Comparison of ENCODE assay signal across 9 cellular contexts in genomic region chr5:158943057-158943456, GRCh38.
DNase-seq lines count a peak whose midpoint lies in the region; ATAC-seq, FAIRE-seq and TF ChIP-seq lines count a peak whose summit lies in the region.
"Had no signal": no experiment of that assay in that cellular context is flagged by ENCODE, and none has a peak within 500 bp of the region (broad histone marks: within the 10 kb centered on the region; RNA-seq: fewer than 3 reads in every experiment).

No MANE protein-coding gene starts in this region.

- H3K27ac ChIP-seq in osteoblast (ENCODE audit: low read depth, low read length) = peak overlapping the region; percentile 63

- H3K27me3 ChIP-seq in bronchial epithelial cell (ENCODE audit: control insufficient read depth, insufficient read depth, low read length) (no peaks in the 10 kb centered on the region), osteoblast (ENCODE audit: insufficient read depth, low read length) (no peaks in the 10 kb centered on the region)

- H3K4me2 ChIP-seq in osteoblast (ENCODE audit: insufficient read depth, low read length) = peak overlapping the region; percentile 0

- H3K9me3 ChIP-seq in osteoblast (ENCODE audit: low read depth, low read length) = no peaks in the 10 kb centered on the region

- H3K27ac Mint-ChIP-seq in natural killer cell treated with Interleukin-12 subunit alpha and Interleukin-12 subunit beta and Interleukin-15 and Interleukin-18, amount 100 ng/mL, for 72 hours = no peak overlapping the region

- H3K4me3 Mint-ChIP-seq in natural killer cell treated with Interleukin-12 subunit alpha and Interleukin-12 subunit beta and Interleukin-15 and Interleukin-18, amount 100 ng/mL, for 72 hours = no peak overlapping the region

- no peaks in the 10 kb centered on the region for H3K36me3 Mint-ChIP-seq in natural killer cell treated with Interleukin-12 subunit alpha and Interleukin-12 subunit beta and Interleukin-15 and Interleukin-18, amount 100 ng/mL, for 72 hours

- no peak overlapping the region for H2AFZ ChIP-seq in osteoblast (ENCODE audit: low read length)

- H3K27me3 Mint-ChIP-seq in natural killer cell treated with Interleukin-12 subunit alpha and Interleukin-12 subunit beta and Interleukin-15 and Interleukin-18, amount 100 ng/mL, for 72 hours = peaks cover 3 to 18% of the 10 kb centered on the region in 2 donors

- peaks cover 23% of the 10 kb centered on the region for H3K4me1 ChIP-seq in osteoblast (ENCODE audit: insufficient read depth, low read length)

- H3K36me3 ChIP-seq in bronchial epithelial cell (ENCODE audit: control insufficient read depth, insufficient read depth, low read length) = no peaks in the 10 kb centered on the region
- peaks cover 4% of the 10 kb centered on the region for H3K36me3 ChIP-seq in osteoblast (ENCODE audit: insufficient read depth, low read length)

- H3K4me3 ChIP-seq in bronchial epithelial cell (ENCODE audit: low read depth, low read length) (no peak overlapping the region), osteoblast (ENCODE audit: insufficient read depth, low read length) (no peak overlapping the region)

- no peaks in the 10 kb centered on the region for H4K20me1 ChIP-seq in osteoblast (ENCODE audit: insufficient read depth, low read length)

- peak; percentile 92 for DNase-seq in ELR (ENCODE audit: low read depth)
- peak; percentile 96 for DNase-seq in HT1080 (ENCODE audit: low read depth)
- peak; percentile 97 for DNase-seq in bronchial epithelial cell (ENCODE audit: low read depth)
- peak; percentile 77 for DNase-seq in osteoblast (ENCODE audit: insufficient read length, low spot score, missing footprints)
- DNase-seq in natural killer cell treated with Interleukin-12 subunit alpha and Interleukin-12 subunit beta and Interleukin-15 and Interleukin-18, amount 100 ng/mL, for 72 hours (ENCODE audit: low spot score) = no peak
- DNase-seq in NCI-H1105 (lab: John Stamatoyannopoulos, UW) = no peak
- DNase-seq in OCI-M2 (lab: John Stamatoyannopoulos, UW; ENCODE audit: unreplicated experiment) = no peak
- DNase-seq in NCI-H1436 (lab: John Stamatoyannopoulos, UW) = no peak
- DNase-seq: stimulated activated CD4-positive, alpha-beta T cell treated with anti-CD3 and anti-CD28 coated beads, Interleukin-1b, Interleukin-23, amount 100 ng/mL, for 48 hours had no signal

- H3K9me3 Mint-ChIP-seq in natural killer cell treated with Interleukin-12 subunit alpha and Interleukin-12 subunit beta and Interleukin-15 and Interleukin-18, amount 100 ng/mL, for 72 hours = no peaks in the 10 kb centered on the region

- FAIRE-seq in bronchial epithelial cell (lab: Jason Lieb, UNC) = peak; percentile 84

- TF ChIP-seq CTCF in bronchial epithelial cell (IDR thresholded peaks at IDR 0.05; ENCODE audit: insufficient read depth, low read length, severe bottlenecking) = no peak
- no peak for TF ChIP-seq CTCF in osteoblast (IDR thresholded peaks at IDR 0.05; ENCODE audit: extremely low read depth, low read depth, low read length)

- ATAC-seq in natural killer cell treated with Interleukin-12 subunit alpha and Interleukin-12 subunit beta and Interleukin-15 and Interleukin-18, amount 100 ng/mL, for 72 hours = no peak

- peaks cover 2% of the 10 kb centered on the region for H3K79me2 ChIP-seq in osteoblast (ENCODE audit: insufficient read depth, low read length)

- H3K4me1 Mint-ChIP-seq in natural killer cell treated with Interleukin-12 subunit alpha and Interleukin-12 subunit beta and Interleukin-15 and Interleukin-18, amount 100 ng/mL, for 72 hours (ENCODE audit: low read depth in 2 of 2) = no peaks in the 10 kb centered on the region

Comparison
In these comparisons a context has a peak if more than half of its experiments do, and no peak if none do; other contexts are left out.
1. DNase-seq: peak in ELR (single experiment), HT1080 (single experiment), bronchial epithelial cell (single experiment) and osteoblast (single experiment); none in natural killer cell treated with Interleukin-12 subunit alpha and Interleukin-12 subunit beta and Interleukin-15 and Interleukin-18, amount 100 ng/mL, for 72 hours (single experiment), NCI-H1105 (single experiment), OCI-M2 (single experiment) and NCI-H1436 (single experiment).